ENCODE assay signal across 27 cellular contexts in genomic region chr3:38491215-38491614, GRCh38.
"Had no signal": no experiment of that assay in that cellular context is flagged by ENCODE, and none has a peak within 500 bp of the region (broad histone marks: within the 10 kb centered on the region; RNA-seq: fewer than 3 reads in every experiment).

No MANE protein-coding gene starts in this region.

- H3K36me3 ChIP-seq: suprapubic skin, thoracic aorta, thyroid gland, transverse colon, uterus, vagina had no signal

- H3K36me3 Mint-ChIP-seq: stimulated activated memory B cell treated with anti-CD40 and anti-IgM and Interleukin-4, amounts not matched to agents 10 μg/mL and 1 μg/mL and 100 μg/mL, for 72 hours; stimulated activated naive B cell treated with anti-CD40 and anti-IgM and Interleukin-4, amounts not matched to agents 10 μg/mL and 1 μg/mL and 100 μg/mL, for 72 hours had no signal

- H3K27ac ChIP-seq: stomach, suprapubic skin, testis, thoracic aorta, thyroid gland, tibial artery, transverse colon, upper lobe of left lung, upper lobe of right lung, uterus had no signal

- H3K9me3 ChIP-seq: stomach, suprapubic skin, testis, thoracic aorta, thyroid gland, tibial artery, tibial nerve, transverse colon, upper lobe of left lung, upper lobe of right lung, uterus, vagina had no signal

- H3K27me3 Mint-ChIP-seq: stimulated activated memory B cell treated with anti-CD40 and anti-IgM and Interleukin-4, amounts not matched to agents 10 μg/mL and 1 μg/mL and 100 μg/mL, for 72 hours; stimulated activated naive B cell treated with anti-CD40 and anti-IgM and Interleukin-4, amounts not matched to agents 10 μg/mL and 1 μg/mL and 100 μg/mL, for 72 hours; stimulated activated naive CD8-positive, alpha-beta T cell treated with anti-CD3 and anti-CD28 coated beads, Interleukin-15, amount 100 ng/mL, for 72 hours; stimulated activated naive CD8-positive, alpha-beta T cell treated with anti-CD3 and anti-CD28 coated beads, Interleukin-15, Interleukin-2, amounts not matched to agents 100 ng/mL and 50 ng/mL, for 24 hours; type B pancreatic cell had no signal

- H3K4me1 ChIP-seq: suprapubic skin, testis, tibial artery, transverse colon, upper lobe of left lung, upper lobe of right lung, uterus had no signal

- H3K4me3 Mint-ChIP-seq: stimulated activated effector memory CD8-positive, alpha-beta T cell treated with anti-CD3 and anti-CD28 coated beads, Interleukin-12 subunit alpha, Interleukin-12 subunit beta, amount 100 ng/mL, for 72 hours; stimulated activated memory B cell treated with anti-CD40 and anti-IgM and Interleukin-4, amounts not matched to agents 10 μg/mL and 1 μg/mL and 100 μg/mL, for 72 hours; stimulated activated naive B cell treated with anti-CD40 and anti-IgM and Interleukin-4, amounts not matched to agents 10 μg/mL and 1 μg/mL and 100 μg/mL, for 72 hours; stimulated activated naive CD8-positive, alpha-beta T cell treated with anti-CD3 and anti-CD28 coated beads, Interleukin-15, amount 100 ng/mL, for 72 hours; stimulated activated naive CD8-positive, alpha-beta T cell treated with anti-CD3 and anti-CD28 coated beads, Interleukin-15, Interleukin-2, amounts not matched to agents 100 ng/mL and 50 ng/mL, for 24 hours; type B pancreatic cell had no signal

- H3K9me3 Mint-ChIP-seq: stimulated activated effector memory CD8-positive, alpha-beta T cell treated with anti-CD3 and anti-CD28 coated beads, Interleukin-12 subunit alpha, Interleukin-12 subunit beta, amount 100 ng/mL, for 72 hours; stimulated activated memory B cell treated with anti-CD40 and anti-IgM and Interleukin-4, amounts not matched to agents 10 μg/mL and 1 μg/mL and 100 μg/mL, for 72 hours; stimulated activated naive B cell treated with anti-CD40 and anti-IgM and Interleukin-4, amounts not matched to agents 10 μg/mL and 1 μg/mL and 100 μg/mL, for 72 hours; stimulated activated naive CD8-positive, alpha-beta T cell treated with anti-CD3 and anti-CD28 coated beads, Interleukin-15, amount 100 ng/mL, for 72 hours; stimulated activated naive CD8-positive, alpha-beta T cell treated with anti-CD3 and anti-CD28 coated beads, Interleukin-15, Interleukin-2, amounts not matched to agents 100 ng/mL and 50 ng/mL, for 24 hours; type B pancreatic cell had no signal

- DNase-seq: stimulated activated CD4-positive, alpha-beta T cell treated with anti-CD3 and anti-CD28 coated beads, Interleukin-2, amount 100 ng/mL, for 48 hours; stimulated activated CD4-positive, alpha-beta T cell treated with anti-CD3 and anti-CD28 coated beads, Interleukin-4, amount 100 ng/mL, for 1 hour; stimulated activated CD4-positive, alpha-beta T cell treated with anti-CD3 and anti-CD28 coated beads, Interleukin-4, amount 100 ng/mL, for 24 hours; stimulated activated CD4-positive, alpha-beta T cell treated with anti-CD3 and anti-CD28 coated beads, Interleukin-4, amount 100 ng/mL, for 4 hours; stimulated activated CD8-positive, alpha-beta memory T cell treated with anti-CD3 and anti-CD28 coated beads, Interleukin-4, amount 100 ng/mL, for 48 hours; stimulated activated naive B cell treated with anti-CD40 and anti-IgM and Interleukin-4, amounts not matched to agents 10 μg/mL and 1 μg/mL and 100 μg/mL, for 72 hours; stimulated activated naive CD4-positive, alpha-beta T cell; stimulated activated naive CD4-positive, alpha-beta T cell treated with Interleukin-2 at 50 U/mL for 16 hours; stimulated activated naive CD8-positive, alpha-beta T cell treated with anti-CD3 and anti-CD28 coated beads, Interleukin-15, amount 100 ng/mL, for 72 hours; stimulated activated naive CD8-positive, alpha-beta T cell treated with anti-CD3 and anti-CD28 coated beads, Interleukin-15, Interleukin-2, amounts not matched to agents 100 U/mL and 50 U/mL, for 24 hours; stomach; testis; thyroid gland; tibial artery; transverse colon; trophoblast cell; upper lobe of left lung; upper lobe of right lung; uterus had no signal

- H3K27ac Mint-ChIP-seq: stimulated activated memory B cell treated with anti-CD40 and anti-IgM and Interleukin-4, amounts not matched to agents 10 μg/mL and 1 μg/mL and 100 μg/mL, for 72 hours; stimulated activated naive B cell treated with anti-CD40 and anti-IgM and Interleukin-4, amounts not matched to agents 10 μg/mL and 1 μg/mL and 100 μg/mL, for 72 hours; stimulated activated naive CD8-positive, alpha-beta T cell treated with anti-CD3 and anti-CD28 coated beads, Interleukin-15, amount 100 ng/mL, for 72 hours; stimulated activated naive CD8-positive, alpha-beta T cell treated with anti-CD3 and anti-CD28 coated beads, Interleukin-15, Interleukin-2, amounts not matched to agents 100 ng/mL and 50 ng/mL, for 24 hours; type B pancreatic cell had no signal

- H3K4me1 Mint-ChIP-seq: stimulated activated effector memory CD8-positive, alpha-beta T cell treated with anti-CD3 and anti-CD28 coated beads, Interleukin-12 subunit alpha, Interleukin-12 subunit beta, amount 100 ng/mL, for 72 hours had no signal

- H3K27me3 ChIP-seq: stomach, suprapubic skin, testis, thyroid gland, tibial artery, tibial nerve, transverse colon, upper lobe of left lung, upper lobe of right lung, uterus, vagina had no signal

- H3K4me3 ChIP-seq: stomach, suprapubic skin, testis, thoracic aorta, thyroid gland, tibial artery, tibial nerve, transverse colon, upper lobe of left lung, upper lobe of right lung, uterus, vagina had no signal
